26 cellular contexts compared by ENCODE assay signal in the genomic region with DNA sequence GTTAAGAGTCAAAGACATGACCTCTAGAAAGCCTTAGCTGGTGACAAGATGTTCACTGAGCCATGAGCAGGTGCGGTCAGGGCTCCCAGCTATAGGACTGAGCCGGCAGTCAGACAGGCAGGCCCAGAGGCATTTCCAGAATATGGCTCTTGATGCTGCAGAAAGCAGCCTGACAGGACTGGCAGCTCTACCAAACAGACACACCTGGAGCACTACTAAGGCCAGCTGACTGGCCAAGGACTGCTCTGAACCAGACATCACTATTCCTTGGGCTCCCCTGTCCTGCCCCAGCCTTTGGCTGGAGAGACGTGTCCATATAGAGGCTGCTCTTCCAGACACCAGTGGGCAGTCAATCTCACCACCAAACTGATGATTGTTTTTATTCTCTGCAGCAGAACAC.
"Had no signal": no experiment of that assay in that cellular context is flagged by ENCODE, and none has a peak within 500 bp of the region (broad histone marks: within the 10 kb centered on the region; RNA-seq: fewer than 3 reads in every experiment).

No MANE protein-coding gene starts in this region.

- DNase-seq: activated CD4-positive, alpha-beta memory T cell treated with anti-CD3 and anti-CD28 coated beads for 36 hours; activated CD4-positive, alpha-beta T cell treated with anti-CD3 and anti-CD28 coated beads for 48 hours; activated CD4-positive, CD25-positive, alpha-beta regulatory T cell; activated CD8-positive, alpha-beta memory T cell treated with anti-CD3 and anti-CD28 coated beads, Interleukin-2, amount 10 ng/mL, durations not matched to agents 7 days and 5 days; activated effector memory CD4-positive, alpha-beta T cell treated with anti-CD3 and anti-CD28 coated beads, Interleukin-2, amount 50 U/mL, for 16 hours; activated naive CD4-positive, alpha-beta T cell treated with anti-CD3 and anti-CD28 coated beads, Interleukin-2, amount 10 ng/mL, durations not matched to agents 7 days and 5 days; activated T-cell treated with anti-CD3 and anti-CD28 coated beads for 4 hours; anterior cingulate cortex; body of pancreas; effector CD8-positive, alpha-beta T cell; hippocampal formation; left ventricle myocardium superior; mammary epithelial cell; midbrain; ovary; right cardiac atrium; small intestine; stimulated activated CD4-positive, alpha-beta T cell treated with anti-CD3 and anti-CD28 coated beads, Interleukin-2, amount 100 ng/mL, for 24 hours; stimulated activated naive CD4-positive, alpha-beta T cell; T1000 had no signal

- H3K4me1 Mint-ChIP-seq: activated CD8-positive, alpha-beta memory T cell treated with anti-CD3 and anti-CD28 coated beads, Interleukin-2, amount 10 ng/mL, durations not matched to agents 7 days and 5 days; activated naive CD4-positive, alpha-beta T cell treated with anti-CD3 and anti-CD28 coated beads, Interleukin-2, amount 10 ng/mL, durations not matched to agents 7 days and 5 days had no signal

- H3K4me1 ChIP-seq: body of pancreas, prostate gland had no signal

- H3K27ac Mint-ChIP-seq: activated CD4-positive, alpha-beta memory T cell treated with anti-CD3 and anti-CD28 coated beads for 36 hours; activated CD8-positive, alpha-beta memory T cell treated with anti-CD3 and anti-CD28 coated beads, Interleukin-2, amount 10 ng/mL, durations not matched to agents 7 days and 5 days; activated naive CD4-positive, alpha-beta T cell treated with anti-CD3 and anti-CD28 coated beads, Interleukin-2, amount 10 ng/mL, durations not matched to agents 7 days and 5 days; natural killer cell treated with Interleukin-12 subunit alpha and Interleukin-12 subunit beta and Interleukin-15 and Interleukin-18, amount 100 ng/mL, for 72 hours; T-helper 1 cell treated with Interleukin-12 subunit alpha and Interleukin-12 subunit beta and Interleukin-4 antibody, amounts not matched to agents 30 μg/mL and 1 μg/mL, for 36 hours had no signal

- H3K9me3 Mint-ChIP-seq: activated CD4-positive, alpha-beta memory T cell treated with anti-CD3 and anti-CD28 coated beads for 36 hours; activated naive CD4-positive, alpha-beta T cell treated with anti-CD3 and anti-CD28 coated beads, Interleukin-2, amount 10 ng/mL, durations not matched to agents 7 days and 5 days; natural killer cell treated with Interleukin-12 subunit alpha and Interleukin-12 subunit beta and Interleukin-15 and Interleukin-18, amount 100 ng/mL, for 72 hours; T-helper 1 cell treated with Interleukin-12 subunit alpha and Interleukin-12 subunit beta and Interleukin-4 antibody, amounts not matched to agents 30 μg/mL and 1 μg/mL, for 36 hours had no signal

- H3K27me3 ChIP-seq: body of pancreas, cardiac muscle cell, neutrophil, ovary had no signal

- H3K4me3 Mint-ChIP-seq: activated CD4-positive, alpha-beta memory T cell treated with anti-CD3 and anti-CD28 coated beads for 36 hours; activated CD8-positive, alpha-beta memory T cell treated with anti-CD3 and anti-CD28 coated beads, Interleukin-2, amount 10 ng/mL, durations not matched to agents 7 days and 5 days; activated naive CD4-positive, alpha-beta T cell treated with anti-CD3 and anti-CD28 coated beads, Interleukin-2, amount 10 ng/mL, durations not matched to agents 7 days and 5 days; natural killer cell treated with Interleukin-12 subunit alpha and Interleukin-12 subunit beta and Interleukin-15 and Interleukin-18, amount 100 ng/mL, for 72 hours; T-helper 1 cell treated with Interleukin-12 subunit alpha and Interleukin-12 subunit beta and Interleukin-4 antibody, amounts not matched to agents 30 μg/mL and 1 μg/mL, for 36 hours had no signal

- H3K9me3 ChIP-seq: body of pancreas, neutrophil, ovary, prostate gland, thoracic aorta had no signal

- ATAC-seq: activated CD8-positive, alpha-beta memory T cell treated with anti-CD3 and anti-CD28 coated beads, Interleukin-2, amount 10 ng/mL, durations not matched to agents 7 days and 5 days; body of pancreas; left ventricle myocardium superior; right cardiac atrium had no signal

- H3K27ac ChIP-seq: body of pancreas, cardiac muscle cell, neutrophil, ovary, prostate gland, thoracic aorta had no signal

- H3K36me3 ChIP-seq: cardiac muscle cell, neutrophil, ovary, prostate gland, thoracic aorta had no signal

- H3K27me3 Mint-ChIP-seq: activated CD4-positive, alpha-beta memory T cell treated with anti-CD3 and anti-CD28 coated beads for 36 hours; activated CD8-positive, alpha-beta memory T cell treated with anti-CD3 and anti-CD28 coated beads, Interleukin-2, amount 10 ng/mL, durations not matched to agents 7 days and 5 days; activated naive CD4-positive, alpha-beta T cell treated with anti-CD3 and anti-CD28 coated beads, Interleukin-2, amount 10 ng/mL, durations not matched to agents 7 days and 5 days; natural killer cell treated with Interleukin-12 subunit alpha and Interleukin-12 subunit beta and Interleukin-15 and Interleukin-18, amount 100 ng/mL, for 72 hours had no signal

- H3K36me3 Mint-ChIP-seq: activated CD4-positive, alpha-beta memory T cell treated with anti-CD3 and anti-CD28 coated beads for 36 hours; activated CD8-positive, alpha-beta memory T cell treated with anti-CD3 and anti-CD28 coated beads, Interleukin-2, amount 10 ng/mL, durations not matched to agents 7 days and 5 days; activated naive CD4-positive, alpha-beta T cell treated with anti-CD3 and anti-CD28 coated beads, Interleukin-2, amount 10 ng/mL, durations not matched to agents 7 days and 5 days; natural killer cell treated with Interleukin-12 subunit alpha and Interleukin-12 subunit beta and Interleukin-15 and Interleukin-18, amount 100 ng/mL, for 72 hours had no signal

- H3K4me3 ChIP-seq: body of pancreas, cardiac muscle cell, ovary, prostate gland, thoracic aorta had no signal
